8 cellular contexts compared by ENCODE assay signal in the genomic region with DNA sequence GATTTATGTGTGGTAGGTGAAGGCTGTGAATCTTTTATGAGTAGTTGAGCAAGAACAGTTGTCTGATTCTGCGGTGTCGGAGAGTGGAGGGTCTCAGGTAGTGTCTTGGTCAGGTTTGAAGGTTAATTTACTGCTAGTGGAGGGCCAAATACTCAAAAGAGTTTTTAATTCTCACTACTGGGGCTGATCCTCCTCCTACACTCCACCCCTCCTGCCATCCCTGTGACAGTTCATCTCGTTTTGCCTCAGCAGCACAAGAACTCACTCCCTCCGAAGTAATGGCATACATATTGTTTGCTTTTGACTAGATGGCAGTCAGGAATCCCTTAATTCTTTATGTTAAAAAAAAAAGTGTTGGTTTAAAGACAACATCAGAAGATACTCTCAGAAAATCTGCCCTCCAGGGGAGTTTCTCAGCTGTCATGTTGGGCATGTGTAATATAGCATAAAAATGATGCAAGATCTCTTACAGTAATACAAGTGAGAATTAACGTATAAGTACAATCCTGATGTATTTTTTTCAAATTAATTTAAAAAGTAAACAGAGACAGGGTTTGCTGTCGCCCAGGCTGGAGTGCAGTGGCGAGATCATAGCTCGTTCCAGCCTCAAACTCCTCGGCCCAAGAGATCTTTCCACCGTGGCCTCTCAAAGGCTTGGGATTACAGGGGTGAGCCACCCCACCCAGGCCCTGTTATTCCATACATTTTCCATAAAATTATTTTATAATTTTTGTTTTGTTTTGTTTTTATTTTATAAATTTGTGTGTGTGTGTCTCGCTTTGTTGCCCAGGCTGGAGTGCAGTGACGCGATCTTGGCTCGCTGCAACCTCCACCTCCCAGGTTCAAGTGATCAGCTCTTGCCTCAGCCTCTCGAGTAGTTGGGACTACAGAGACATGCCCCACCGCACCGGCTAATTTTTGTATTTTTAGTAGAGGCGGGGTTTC. TPM values are rescaled to one million over a fixed set of nuclear protein-coding genes. Genes with fewer than 3 reads are reported as not detected.
DNase-seq lines count a peak whose midpoint lies in the region; ATAC-seq and TF ChIP-seq lines count a peak whose summit lies in the region.

No MANE protein-coding gene starts in this region.

- H3K27ac Mint-ChIP-seq in glutamatergic neuron (ENCODE audit: unreplicated experiment), result peak overlapping the region; percentile 95
- peak overlapping the region; percentile 98 for H3K27ac Mint-ChIP-seq in stimulated activated naive B cell treated with anti-CD40 and anti-IgM and Interleukin-4, amounts not matched to agents 10 μg/mL and 1 μg/mL and 100 μg/mL, for 72 hours

- peaks cover 15% of the 10 kb centered on the region for H3K36me3 Mint-ChIP-seq in activated T-cell treated with anti-CD3 and anti-CD28 coated beads, Interleukin-2, amount 50 U/mL, for 4 hours (ENCODE audit: insufficient read depth)
- H3K36me3 Mint-ChIP-seq in glutamatergic neuron (ENCODE audit: unreplicated experiment), result no peaks in the 10 kb centered on the region
- peaks cover 12 to 34% of the 10 kb centered on the region in 2 donors for H3K36me3 Mint-ChIP-seq in stimulated activated naive B cell treated with anti-CD40 and anti-IgM and Interleukin-4, amounts not matched to agents 10 μg/mL and 1 μg/mL and 100 μg/mL, for 72 hours

- H3K9me3 Mint-ChIP-seq in activated T-cell treated with anti-CD3 and anti-CD28 coated beads, Interleukin-2, amount 50 U/mL, for 4 hours, result no peaks in the 10 kb centered on the region
- H3K9me3 Mint-ChIP-seq in glutamatergic neuron (ENCODE audit: unreplicated experiment), result peaks cover 7% of the 10 kb centered on the region
- no peaks in the 10 kb centered on the region for H3K9me3 Mint-ChIP-seq in stimulated activated naive B cell treated with anti-CD40 and anti-IgM and Interleukin-4, amounts not matched to agents 10 μg/mL and 1 μg/mL and 100 μg/mL, for 72 hours

- no peak for DNase-seq in activated T-cell treated with anti-CD3 and anti-CD28 coated beads, Interleukin-2, amount 50 U/mL, for 4 hours
- DNase-seq in activated T-cell treated with anti-CD3 and anti-CD28 coated beads, Interleukin-2, amount 50 U/mL, for 1 hour, result no peak
- DNase-seq in glutamatergic neuron (no peak), NCI-H1048 (lab: John Stamatoyannopoulos, UW) (no peak)
- DNase-seq in stimulated activated naive B cell treated with anti-CD40 and anti-IgM and Interleukin-4, amounts not matched to agents 10 μg/mL and 1 μg/mL and 100 μg/mL, for 72 hours, result no peak

- peak overlapping the region; percentile 93 for H3K4me3 Mint-ChIP-seq in activated T-cell treated with anti-CD3 and anti-CD28 coated beads, Interleukin-2, amount 50 U/mL, for 4 hours
- peak overlapping the region; percentile 99 for H3K4me3 Mint-ChIP-seq in glutamatergic neuron (ENCODE audit: unreplicated experiment)
- peak overlapping the region; percentile 97 to 98 for H3K4me3 Mint-ChIP-seq in stimulated activated naive B cell treated with anti-CD40 and anti-IgM and Interleukin-4, amounts not matched to agents 10 μg/mL and 1 μg/mL and 100 μg/mL, for 72 hours

- ATAC-seq in activated T-cell treated with anti-CD3 and anti-CD28 coated beads, Interleukin-2, amount 50 U/mL, for 4 hours, result no peak
- ATAC-seq in stimulated activated naive B cell treated with anti-CD40 and anti-IgM and Interleukin-4, amounts not matched to agents 10 μg/mL and 1 μg/mL and 100 μg/mL, for 72 hours (replicated peaks), result no peak
- ATAC-seq in GM21825 (IDR thresholded peaks at IDR 0.05; ENCODE audit: unreplicated experiment) (no peak), HG02759 (IDR thresholded peaks at IDR 0.05; ENCODE audit: unreplicated experiment) (no peak)

- H3K4me1 Mint-ChIP-seq in activated T-cell treated with anti-CD3 and anti-CD28 coated beads, Interleukin-2, amount 50 U/mL, for 4 hours (ENCODE audit: low read depth), result peaks cover 50% of the 10 kb centered on the region
- peaks cover 23% of the 10 kb centered on the region for H3K4me1 Mint-ChIP-seq in glutamatergic neuron (ENCODE audit: low read depth, unreplicated experiment)
- peaks cover 32 to 49% of the 10 kb centered on the region in 2 donors for H3K4me1 Mint-ChIP-seq in stimulated activated naive B cell treated with anti-CD40 and anti-IgM and Interleukin-4, amounts not matched to agents 10 μg/mL and 1 μg/mL and 100 μg/mL, for 72 hours

- H3K27me3 Mint-ChIP-seq in activated T-cell treated with anti-CD3 and anti-CD28 coated beads, Interleukin-2, amount 50 U/mL, for 4 hours (ENCODE audit: low read depth), result no peaks in the 10 kb centered on the region
- peaks cover 4% of the 10 kb centered on the region for H3K27me3 Mint-ChIP-seq in glutamatergic neuron (ENCODE audit: unreplicated experiment)
- peaks cover 0 to 2% of the 10 kb centered on the region in 2 donors for H3K27me3 Mint-ChIP-seq in stimulated activated naive B cell treated with anti-CD40 and anti-IgM and Interleukin-4, amounts not matched to agents 10 μg/mL and 1 μg/mL and 100 μg/mL, for 72 hours

- peak overlapping the region; percentile 86 for H3K4me3 ChIP-seq in WI38 (ENCODE audit: low read depth, low read length)

- TF ChIP-seq CTCF in WI38 (IDR thresholded peaks at IDR 0.05; ENCODE audit: low read depth, low read length) (no peak), glutamatergic neuron (IDR thresholded peaks at IDR 0.05; ENCODE audit: partially characterized antibody, unreplicated experiment) (no peak)

RNA-seq across cellular contexts. Expression of a gene that starts 1.3 kb away (rescaled TPM):
- 10 to 100 TPM; 46.5 to 52.4 (median 49.5) TPM for total RNA-seq in activated T-cell treated with anti-CD3 and anti-CD28 coated beads, Interleukin-2, amount 50 U/mL, for 4 hours
- total RNA-seq in glutamatergic neuron (ENCODE audit: unreplicated experiment), result 74.4 TPM
